Comparison of ENCODE assay signal across 8 cellular contexts in the genomic region with DNA sequence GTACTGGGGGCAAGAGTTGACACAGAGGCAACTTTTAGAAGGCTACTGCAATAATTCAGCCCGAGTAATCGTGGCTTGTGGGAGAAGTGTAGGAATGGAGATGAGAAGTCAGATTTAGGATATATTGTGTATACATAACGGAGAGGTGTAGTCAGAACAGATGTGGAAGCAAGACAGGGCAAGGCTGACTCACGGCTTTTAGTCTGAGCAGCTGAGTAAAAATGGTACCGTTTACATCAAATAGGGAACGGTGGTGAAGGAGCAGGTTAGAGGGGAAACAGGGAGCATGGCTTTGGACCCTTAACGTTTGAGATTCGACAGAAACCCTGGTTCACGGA. TPM values are rescaled to one million over a fixed set of nuclear protein-coding genes. Genes with fewer than 3 reads are reported as not detected.
A peak's percentile ranks its signal among the peaks of the same experiment; 100 is the strongest.
DNase-seq lines count a peak whose midpoint lies in the region; ATAC-seq, FAIRE-seq and TF ChIP-seq lines count a peak whose summit lies in the region.

No MANE protein-coding gene starts in this region.

- CTCF ChIA-PET in A673 (lab: Charles Lee) (no interaction called here), WTC11 (lab: Charles Lee) (interaction anchor here (0.6 to 1.8 kb wide), 2 partner anchors 394 to 755 kb away, joined by 3 to 5 read pairs; no protein-coding TSS in a partner anchor)

- H3K27ac Mint-ChIP-seq in WTC11, result peak overlapping the region; percentile 98

- in situ Hi-C loops in GM13977 (cut with MboI; ENCODE audit: low pct_unique_long_range_greater_than_20kb, low sequenced_read_pairs, unreplicated experiment), result no loop called here

- peaks cover 11% of the 10 kb centered on the region for H3K36me3 Mint-ChIP-seq in WTC11

- H3K36me3 ChIP-seq in A673 (ENCODE audit: insufficient read depth, low read length, poor library complexity, severe bottlenecking) (peaks cover 3% of the 10 kb centered on the region), esophagus muscularis mucosa (no peaks in the 10 kb centered on the region), pancreas (no peaks in the 10 kb centered on the region)

- no peak for TF ChIP-seq POLR2A in esophagus muscularis mucosa (IDR thresholded peaks at IDR 0.05; ENCODE audit: low read depth)

- TF ChIP-seq EP300 in esophagus muscularis mucosa (IDR thresholded peaks at IDR 0.05), result no peak

- H3K27me3 Mint-ChIP-seq in WTC11 (ENCODE audit: low read depth), result peaks cover 3% of the 10 kb centered on the region; the same call in 1 of the 2 replicates

- TF ChIP-seq CTCF in A673 (conservative IDR thresholded peaks at IDR 0.05; ENCODE audit: low read depth, low read length) (no peak), GM13977 (IDR thresholded peaks at IDR 0.05; ENCODE audit: extremely low read depth, insufficient read depth, missing control alignments) (no peak), WTC11 (IDR thresholded peaks at IDR 0.05) (no peak), esophagus muscularis mucosa (IDR thresholded peaks at IDR 0.05) (no peak), pancreas (IDR thresholded peaks at IDR 0.05) (no peak)

- peaks cover 29% of the 10 kb centered on the region for H3K4me1 Mint-ChIP-seq in WTC11

- H3K4me3 ChIP-seq in A673 (ENCODE audit: low read depth, low read length, poor library complexity, severe bottlenecking), result peak overlapping the region; percentile 98
- peak overlapping the region; percentile 89 to 96 (median 90) for H3K4me3 ChIP-seq in esophagus muscularis mucosa
- H3K4me3 ChIP-seq in pancreas, result peak overlapping the region; percentile 82 to 99 (median 88)

- FAIRE-seq in pancreas (lab: Jason Lieb, UNC), result no peak

- no peak for DNase-seq in A673 (ENCODE audit: low spot score)
- peak; percentile 72 for DNase-seq in GM13977 (ENCODE audit: low spot score)
- DNase-seq in WTC11 (ENCODE audit: low spot score), result no peak
- peak; percentile 83 for DNase-seq in esophagus muscularis mucosa (ENCODE audit: extremely low spot score)
- DNase-seq in pancreas, result no peak
- no peak for DNase-seq in middle frontal gyrus (ENCODE audit: extremely low spot score, low spot score)
- no peak for DNase-seq in NCI-H1092 (lab: John Stamatoyannopoulos, UW)

- peak overlapping the region; percentile 99 for H3K27ac ChIP-seq in A673 (ENCODE audit: low read depth, low read length, poor library complexity, severe bottlenecking)
- peak overlapping the region; percentile 98 to 100 (median 99) for H3K27ac ChIP-seq in esophagus muscularis mucosa (replicated peaks in 1 of 4)
- H3K27ac ChIP-seq in pancreas, result peak overlapping the region; percentile 93 to 99 (median 96)

- peaks cover 27% of the 10 kb centered on the region for H3K4me1 ChIP-seq in A673 (ENCODE audit: insufficient read depth, low read length, poor library complexity, severe bottlenecking)
- H3K4me1 ChIP-seq in esophagus muscularis mucosa, result peaks cover 41 to 44% (median 42%) of the 10 kb centered on the region in 4 donors
- peaks cover 14 to 35% (median 29%) of the 10 kb centered on the region in 3 donors for H3K4me1 ChIP-seq in pancreas

- no TSS peak for BruUV-seq in A673 (replicated peaks; lab: Mats Ljungman, UMichigan)

- POLR2A ChIA-PET in A673 (lab: Charles Lee; ENCODE audit: low non-redundant PET) (interaction anchor here (0.5 to 0.7 kb wide), 2 partner anchors 170 to 744 kb away, joined by 3 to 8 read pairs; no protein-coding TSS in a partner anchor), WTC11 (lab: Charles Lee) (interaction anchor here (0.6 to 1.7 kb wide), 4 partner anchors 14 to 1031 kb away, joined by 3 to 4 read pairs (median 3); no protein-coding TSS in a partner anchor)

- H3K9me3 Mint-ChIP-seq in WTC11, result no peaks in the 10 kb centered on the region

- H3K4me3 Mint-ChIP-seq in WTC11, result peak overlapping the region; percentile 97

- peak; percentile 19 for ATAC-seq in HG03139 (IDR thresholded peaks at IDR 0.05; ENCODE audit: unreplicated experiment)
- ATAC-seq in WTC11, result no peak
- peak in 2 of 4 donors; percentile 1 to 5 for ATAC-seq in pancreas

- WGBS in esophagus muscularis mucosa, result 14% methylated on average over 9 of the region's 9 CpGs
- WGBS in pancreas, 2 donors, result 31 to 38% methylated on average over 9 of the region's 9 CpGs

- no peaks in the 10 kb centered on the region for H3K9me3 ChIP-seq in A673 (ENCODE audit: low read depth, low read length, poor library complexity, severe bottlenecking)
- no peaks in the 10 kb centered on the region for H3K9me3 ChIP-seq in esophagus muscularis mucosa
- no peaks in the 10 kb centered on the region for H3K9me3 ChIP-seq in pancreas

- H3K27me3 ChIP-seq in A673 (replicated peaks; ENCODE audit: insufficient read depth, low read depth, low read length, poor library complexity), result no peaks in the 10 kb centered on the region
- no peaks in the 10 kb centered on the region for H3K27me3 ChIP-seq in esophagus muscularis mucosa
- no peaks in the 10 kb centered on the region for H3K27me3 ChIP-seq in pancreas

- intact Hi-C loops in A673 (cut with micrococcal nuclease; ENCODE audit: unreplicated experiment), result no loop called here
- intact Hi-C loops in esophagus muscularis mucosa (cut with DNase I), result no loop called here
- intact Hi-C loops in pancreas (cut with DNase I), result no loop called here

TF ChIP-seq in WTC11, 78 proteins besides CTCF, POLR2A, EP300 and RAD21:
- TF ChIP-seq PRRX2 (CRISPR knock-in tag; IDR thresholded peaks at IDR 0.05) (no peak), CBFB (CRISPR knock-in tag; IDR thresholded peaks at IDR 0.05; ENCODE audit: low read depth) (no peak), ZNF232 (CRISPR knock-in tag; IDR thresholded peaks at IDR 0.05) (no peak), NR1H2 (CRISPR knock-in tag; IDR thresholded peaks at IDR 0.05) (no peak), RELA (CRISPR knock-in tag; IDR thresholded peaks at IDR 0.05; ENCODE audit: borderline replicate concordance) (no peak), ZNF219 (CRISPR knock-in tag; IDR thresholded peaks at IDR 0.05; ENCODE audit: borderline replicate concordance) (no peak), FOXJ3 (CRISPR knock-in tag; IDR thresholded peaks at IDR 0.05; ENCODE audit: borderline replicate concordance) (no peak), GABPB1 (CRISPR knock-in tag; IDR thresholded peaks at IDR 0.05) (no peak), ZNF423 (CRISPR knock-in tag; IDR thresholded peaks at IDR 0.05) (no peak), ZNF138 (CRISPR knock-in tag; conservative IDR thresholded peaks at IDR 0.05) (no peak), ATF1 (CRISPR knock-in tag; IDR thresholded peaks at IDR 0.05) (no peak), HMGA2 (CRISPR knock-in tag; IDR thresholded peaks at IDR 0.05) (no peak), CREB1 (CRISPR knock-in tag; IDR thresholded peaks at IDR 0.05) (no peak), MXD4 (CRISPR knock-in tag; IDR thresholded peaks at IDR 0.05; ENCODE audit: borderline replicate concordance) (no peak), OVOL2 (CRISPR knock-in tag; IDR thresholded peaks at IDR 0.05; ENCODE audit: borderline replicate concordance) (no peak), SP1 (CRISPR knock-in tag; conservative IDR thresholded peaks at IDR 0.05) (no peak)
- TF ChIP-seq, protein P1, sequence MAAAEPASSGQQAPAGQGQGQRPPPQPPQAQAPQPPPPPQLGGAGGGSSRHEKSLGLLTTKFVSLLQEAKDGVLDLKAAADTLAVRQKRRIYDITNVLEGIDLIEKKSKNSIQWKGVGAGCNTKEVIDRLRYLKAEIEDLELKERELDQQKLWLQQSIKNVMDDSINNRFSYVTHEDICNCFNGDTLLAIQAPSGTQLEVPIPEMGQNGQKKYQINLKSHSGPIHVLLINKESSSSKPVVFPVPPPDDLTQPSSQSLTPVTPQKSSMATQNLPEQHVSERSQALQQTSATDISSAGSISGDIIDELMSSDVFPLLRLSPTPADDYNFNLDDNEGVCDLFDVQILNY (CRISPR knock-in tag; IDR thresholded peaks at IDR 0.05), result no peak
- TF ChIP-seq, protein P2, sequence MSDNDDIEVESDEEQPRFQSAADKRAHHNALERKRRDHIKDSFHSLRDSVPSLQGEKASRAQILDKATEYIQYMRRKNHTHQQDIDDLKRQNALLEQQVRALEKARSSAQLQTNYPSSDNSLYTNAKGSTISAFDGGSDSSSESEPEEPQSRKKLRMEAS (CRISPR knock-in tag; IDR thresholded peaks at IDR 0.05), result no peak
- TF ChIP-seq, protein P3, sequence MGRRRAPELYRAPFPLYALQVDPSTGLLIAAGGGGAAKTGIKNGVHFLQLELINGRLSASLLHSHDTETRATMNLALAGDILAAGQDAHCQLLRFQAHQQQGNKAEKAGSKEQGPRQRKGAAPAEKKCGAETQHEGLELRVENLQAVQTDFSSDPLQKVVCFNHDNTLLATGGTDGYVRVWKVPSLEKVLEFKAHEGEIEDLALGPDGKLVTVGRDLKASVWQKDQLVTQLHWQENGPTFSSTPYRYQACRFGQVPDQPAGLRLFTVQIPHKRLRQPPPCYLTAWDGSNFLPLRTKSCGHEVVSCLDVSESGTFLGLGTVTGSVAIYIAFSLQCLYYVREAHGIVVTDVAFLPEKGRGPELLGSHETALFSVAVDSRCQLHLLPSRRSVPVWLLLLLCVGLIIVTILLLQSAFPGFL (CRISPR knock-in tag; IDR thresholded peaks at IDR 0.05; ENCODE audit: borderline replicate concordance), result no peak

RNA-seq across cellular contexts. Expression of a gene that starts 0.8 kb away (rescaled TPM):
- total RNA-seq in A673 (2021) (134 and 137 TPM in 2 replicates), WTC11 (2021) (161 to 178 TPM (median 173 TPM) in 3 replicates), esophagus muscularis mucosa (100 to 1,000 TPM in 3 of 4 donors, 10 to 100 TPM in 1; 94.4 to 172 (median 130) TPM), pancreas (10 to 100 TPM; 36.0 to 56.8 (median 46.0) TPM)
- 10 to 100 TPM; 32.0 to 41.4 TPM for polyA plus RNA-seq in pancreas

Comparison
In these comparisons a context has a peak if more than half of its experiments do, and no peak if none do; other contexts are left out.
1. DNase-seq: peak in GM13977 (single experiment) and esophagus muscularis mucosa (single experiment); none in A673 (single experiment), WTC11 (single experiment), pancreas (0 of 6), middle frontal gyrus (single experiment) and NCI-H1092 (single experiment).
2. Peak in every context shown above with its lines, with median percentiles within 50 percentile points of each other: H3K27ac ChIP-seq and H3K4me3 ChIP-seq.